In genomic region chr11:837990-838307, GRCh38 we compare ENCODE assay signal across 3 cellular contexts.
TF ChIP-seq lines count a peak whose summit lies in the region.

No MANE protein-coding gene starts in this region.

TF ChIP-seq in SK-N-SH, 30 proteins besides CTCF, POLR2A, EP300 and RAD21:
- 0 out of 2 replicates have a peak, but pooled peaks have one; percentile 6 for TF ChIP-seq JUND (IDR thresholded peaks at IDR 0.05)
- TF ChIP-seq FOXM1 (IDR thresholded peaks at IDR 0.05; ENCODE audit: low read depth) = no peak
- TF ChIP-seq MAX (IDR thresholded peaks at IDR 0.05; ENCODE audit: low read depth) = no peak
- 0 out of 2 replicates have a peak, but pooled peaks have one; percentile 32 for TF ChIP-seq SIN3A (IDR thresholded peaks at IDR 0.05; ENCODE audit: borderline replicate concordance, low read depth, low read length)

TF ChIP-seq in SK-N-SH treated with all-trans-retinoic acid at 6 μM for 48 hours, 23 proteins besides CTCF, POLR2A, EP300 and RAD21:
- no peak for TF ChIP-seq ISL1 (CRISPR knock-in tag; IDR thresholded peaks at IDR 0.05)
- no peak for TF ChIP-seq BACH2 (CRISPR knock-in tag; IDR thresholded peaks at IDR 0.05; ENCODE audit: borderline replicate concordance)

TF ChIP-seq in H1, 55 proteins besides CTCF, POLR2A, EP300 and RAD21:
- TF ChIP-seq KDM5A (IDR thresholded peaks at IDR 0.05; ENCODE audit: low read length) (no peak), EGR1 (IDR thresholded peaks at IDR 0.05; ENCODE audit: borderline replicate concordance, low read depth, low read length) (no peak), SIRT6 (IDR thresholded peaks at IDR 0.05; ENCODE audit: low read length) (no peak), FOSL1 (IDR thresholded peaks at IDR 0.05; ENCODE audit: insufficient read depth, low read depth, low read length) (no peak), SRF (IDR thresholded peaks at IDR 0.05; ENCODE audit: low read depth, low read length) (no peak), TCF12 (IDR thresholded peaks at IDR 0.05; ENCODE audit: low read depth, low read length) (no peak), YY1 (IDR thresholded peaks at IDR 0.05; ENCODE audit: low read depth, low read length) (no peak), HDAC6 (IDR thresholded peaks at IDR 0.05; ENCODE audit: low read depth, low read length) (no peak), BRCA1 (IDR thresholded peaks at IDR 0.05; ENCODE audit: low read depth, low read length) (no peak), TAF1 (IDR thresholded peaks at IDR 0.05; ENCODE audit: low read depth, low read length) (no peak), RNF2 (IDR thresholded peaks at IDR 0.05; ENCODE audit: borderline replicate concordance, low read depth, low read length, missing control alignments, poor library complexity, severe bottlenecking) (no peak)
